ENCODE assay signal across 22 cellular contexts in the genomic region with DNA sequence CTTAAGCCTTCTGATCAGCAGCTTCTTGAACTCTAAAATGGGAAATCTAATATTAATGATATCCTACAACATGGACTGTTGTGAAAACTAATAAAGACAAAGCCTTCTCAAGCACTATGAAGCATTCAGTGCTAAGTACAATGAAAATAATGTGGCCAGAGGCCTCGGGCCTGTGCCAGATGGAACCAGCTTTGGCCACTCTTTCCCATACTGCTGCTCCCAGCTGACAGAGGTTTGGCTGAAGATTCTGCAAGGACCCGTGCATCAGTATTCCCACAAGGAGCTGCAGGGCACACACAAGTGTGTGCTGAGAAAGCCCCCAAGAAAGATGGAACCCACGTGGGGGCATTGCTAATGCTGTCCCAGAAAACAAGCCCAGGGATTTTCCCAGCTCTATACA.
DNase-seq lines count a peak whose midpoint lies in the region; ATAC-seq and TF ChIP-seq lines count a peak whose summit lies in the region.
"Had no signal": no experiment of that assay in that cellular context is flagged by ENCODE, and none has a peak within 500 bp of the region (broad histone marks: within the 10 kb centered on the region; RNA-seq: fewer than 3 reads in every experiment).

No MANE protein-coding gene starts in this region.

- H3K4me1 ChIP-seq in heart left ventricle (peaks cover 0 to 26% (median 8%) of the 10 kb centered on the region in 12 donors), right atrium auricular region (peaks cover 0 to 21% of the 10 kb centered on the region in 2 donors), spleen (peaks cover 0 to 14% (median 2%) of the 10 kb centered on the region in 6 donors), body of pancreas (no peaks in the 10 kb centered on the region)

- H3K27me3 ChIP-seq in heart left ventricle (no peaks in the 10 kb centered on the region), right atrium auricular region (no peaks in the 10 kb centered on the region), spleen (replicated peaks in 1 of 7) (no peaks in the 10 kb centered on the region), body of pancreas (no peaks in the 10 kb centered on the region)

- H3K9me3 ChIP-seq in heart left ventricle: no peaks in the 10 kb centered on the region
- no peaks in the 10 kb centered on the region for H3K9me3 ChIP-seq in right atrium auricular region
- no peaks in the 10 kb centered on the region for H3K9me3 ChIP-seq in spleen
- no peaks in the 10 kb centered on the region for H3K9me3 ChIP-seq in body of pancreas

- DNase-seq in heart left ventricle (no peak), right atrium auricular region (ENCODE audit: low spot score) (no peak), endothelial cell (ENCODE audit: low spot score) (no peak), medulla oblongata (ENCODE audit: extremely low spot score) (peak; percentile 22), spleen (no peak), GM03348 (ENCODE audit: low spot score) (no peak), body of pancreas (no peak)
- DNase-seq in stimulated activated effector memory CD8-positive, alpha-beta T cell treated with anti-CD3 and anti-CD28 coated beads, Interleukin-12 subunit alpha, Interleukin-12 subunit beta, amount 100 ng/mL, for 72 hours (ENCODE audit: low spot score in 2 of 2): no peak
- DNase-seq: ACHN, DMS53, GDM1, H7, Kasumi-1, NCI-H1694, NCI-H2081, NCI-H2171, NCI-H345, NCI-H524, NCI-H774 had no signal

- no peaks in the 10 kb centered on the region for H3K36me3 ChIP-seq in heart left ventricle
- H3K36me3 ChIP-seq in right atrium auricular region: no peaks in the 10 kb centered on the region
- H3K36me3 ChIP-seq in spleen: no peaks in the 10 kb centered on the region
- no peaks in the 10 kb centered on the region for H3K36me3 ChIP-seq in body of pancreas (replicated peaks in 1 of 2; ENCODE audit: insufficient read depth in 1 of 2, low read depth in 2 of 2)

- H3K4me3 ChIP-seq in heart left ventricle (no peak overlapping the region), right atrium auricular region (no peak overlapping the region), spleen (no peak overlapping the region), body of pancreas (no peak overlapping the region)

- TF ChIP-seq CTCF in heart left ventricle (IDR thresholded peaks at IDR 0.05): no peak
- no peak for TF ChIP-seq CTCF in right atrium auricular region (IDR thresholded peaks at IDR 0.05)
- no peak for TF ChIP-seq CTCF in endothelial cell (IDR thresholded peaks at IDR 0.05; ENCODE audit: unreplicated experiment)
- no peak for TF ChIP-seq CTCF in spleen (IDR thresholded peaks at IDR 0.05 in 8 of 11, conservative IDR thresholded peaks at IDR 0.05 in 3 of 11)
- TF ChIP-seq CTCF in body of pancreas (IDR thresholded peaks at IDR 0.05): no peak

- H3K27me3 Mint-ChIP-seq in endothelial cell (ENCODE audit: unreplicated experiment): peaks cover 4% of the 10 kb centered on the region

- intact Hi-C loops in heart left ventricle (cut with DNase I): loop anchor here in 1 of 10 donors (10.0 kb wide), 1 partner anchor 205 kb away; no protein-coding TSS in a partner anchor
- intact Hi-C loops in spleen (cut with DNase I; ENCODE audit: low total_unique reads): no loop called here
- intact Hi-C loops in body of pancreas (cut with DNase I): no loop called here

- H3K36me3 Mint-ChIP-seq in endothelial cell (ENCODE audit: low read depth, unreplicated experiment): no peaks in the 10 kb centered on the region
- H3K36me3 Mint-ChIP-seq in stimulated activated effector memory CD8-positive, alpha-beta T cell treated with anti-CD3 and anti-CD28 coated beads, Interleukin-12 subunit alpha, Interleukin-12 subunit beta, amount 100 ng/mL, for 72 hours: no peaks in the 10 kb centered on the region

- peak overlapping the region; percentile 98 for H3K27ac Mint-ChIP-seq in endothelial cell (ENCODE audit: unreplicated experiment)
- H3K27ac Mint-ChIP-seq in stimulated activated effector memory CD8-positive, alpha-beta T cell treated with anti-CD3 and anti-CD28 coated beads, Interleukin-12 subunit alpha, Interleukin-12 subunit beta, amount 100 ng/mL, for 72 hours: no peak overlapping the region

- no peaks in the 10 kb centered on the region for H3K9me3 Mint-ChIP-seq in endothelial cell (ENCODE audit: unreplicated experiment)
- H3K9me3 Mint-ChIP-seq in stimulated activated effector memory CD8-positive, alpha-beta T cell treated with anti-CD3 and anti-CD28 coated beads, Interleukin-12 subunit alpha, Interleukin-12 subunit beta, amount 100 ng/mL, for 72 hours: no peaks in the 10 kb centered on the region

- H3K27ac ChIP-seq in heart left ventricle (peak overlapping the region in 11 of 12 donors; percentile 24 to 87 (median 69)), right atrium auricular region (peak overlapping the region in 1 of 2 donors; percentile 41), spleen (peak overlapping the region in 5 of 8 donors; percentile 13 to 43 (median 30)), body of pancreas (no peak overlapping the region)
- H3K27ac ChIP-seq: 22Rv1, C4-2B had no signal

- TF ChIP-seq POLR2A in heart left ventricle (IDR thresholded peaks at IDR 0.05): no peak
- TF ChIP-seq POLR2A in spleen (IDR thresholded peaks at IDR 0.05): no peak
- no peak for TF ChIP-seq POLR2A in body of pancreas (IDR thresholded peaks at IDR 0.05)

- peaks cover 33% of the 10 kb centered on the region for H3K4me1 Mint-ChIP-seq in endothelial cell (ENCODE audit: unreplicated experiment)
- H3K4me1 Mint-ChIP-seq in stimulated activated effector memory CD8-positive, alpha-beta T cell treated with anti-CD3 and anti-CD28 coated beads, Interleukin-12 subunit alpha, Interleukin-12 subunit beta, amount 100 ng/mL, for 72 hours: no peaks in the 10 kb centered on the region

- no peak overlapping the region for H3K4me3 Mint-ChIP-seq in endothelial cell (ENCODE audit: unreplicated experiment)
- no peak overlapping the region for H3K4me3 Mint-ChIP-seq in stimulated activated effector memory CD8-positive, alpha-beta T cell treated with anti-CD3 and anti-CD28 coated beads, Interleukin-12 subunit alpha, Interleukin-12 subunit beta, amount 100 ng/mL, for 72 hours

- peak in 1 of 4 donors; percentile 40 for ATAC-seq in heart left ventricle
- no peak for ATAC-seq in stimulated activated effector memory CD8-positive, alpha-beta T cell treated with anti-CD3 and anti-CD28 coated beads, Interleukin-12 subunit alpha, Interleukin-12 subunit beta, amount 100 ng/mL, for 72 hours
- no peak for ATAC-seq in body of pancreas
- ATAC-seq: Panc1 had no signal

- WGBS in heart left ventricle, 4 donors: 54 to 68% (median 58%) methylated on average over 3 of the region's 3 CpGs
- 63 to 85% (median 75%) methylated on average over 3 of the region's 3 CpGs for WGBS in spleen, 5 donors
- WGBS in body of pancreas, 2 donors: 66 to 72% methylated on average over 3 of the region's 3 CpGs

Comparison
In these comparisons a context has a peak if more than half of its experiments do, and no peak if none do; other contexts are left out.
1. H3K27ac ChIP-seq: peak in heart left ventricle (11 of 12) and spleen (5 of 8); none in body of pancreas (0 of 4).